In the genomic region with DNA sequence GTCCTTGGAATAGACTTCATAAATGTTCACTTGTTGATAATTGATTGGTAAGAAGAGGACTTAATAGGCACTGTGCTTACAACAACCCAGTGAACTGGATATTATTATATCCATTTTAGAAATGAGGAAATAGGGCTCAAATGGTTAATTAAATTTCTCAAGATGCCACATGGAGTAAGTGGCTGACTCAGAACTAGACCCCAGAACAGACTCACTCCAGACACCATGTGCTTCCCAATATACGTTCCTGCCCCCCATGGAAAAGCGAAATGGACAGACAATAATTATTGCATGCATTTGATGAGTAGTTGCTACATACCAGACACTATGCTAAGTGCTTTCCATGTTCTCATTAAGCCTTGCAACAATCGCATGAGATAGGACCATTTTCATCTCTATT, we compare ENCODE assay signal across 10 cellular contexts. TPM values are rescaled to one million over a fixed set of nuclear protein-coding genes. Genes with fewer than 3 reads are reported as not detected.
A peak's percentile ranks its signal among the peaks of the same experiment; 100 is the strongest.
DNase-seq lines count a peak whose midpoint lies in the region; ATAC-seq, FAIRE-seq and TF ChIP-seq lines count a peak whose summit lies in the region.
"Had no signal": no experiment of that assay in that cellular context is flagged by ENCODE, and none has a peak within 500 bp of the region (broad histone marks: within the 10 kb centered on the region; RNA-seq: fewer than 3 reads in every experiment).

No MANE protein-coding gene starts in this region.

- TF ChIP-seq CTCF in A549 (IDR thresholded peaks at IDR 0.05) (no peak), HFFc6 (IDR thresholded peaks at IDR 0.05) (no peak), astrocyte (IDR thresholded peaks at IDR 0.05; ENCODE audit: insufficient read depth, low read depth, low read length) (no peak), GM13976 (IDR thresholded peaks at IDR 0.05; ENCODE audit: borderline replicate concordance, control extremely low read depth, extremely low read depth, insufficient read depth, missing control alignments) (no peak), testis (IDR thresholded peaks at IDR 0.05) (no peak)

- H3K9me3 Mint-ChIP-seq in HFFc6 (no peaks in the 10 kb centered on the region), astrocyte (ENCODE audit: unreplicated experiment) (peaks cover 2% of the 10 kb centered on the region)

- POLR2A ChIA-PET in A549 (lab: Yijun Ruan, JAX): no interaction called here

- H3K27ac ChIP-seq in A549: no peak overlapping the region
- H3K27ac ChIP-seq in astrocyte (ENCODE audit: low read depth, low read length): no peak overlapping the region
- H3K27ac ChIP-seq in muscle layer of duodenum (ENCODE audit: low read length): no peak overlapping the region
- no peak overlapping the region for H3K27ac ChIP-seq in testis

- H3K36me3 Mint-ChIP-seq in HFFc6 (ENCODE audit: low read depth) (no peaks in the 10 kb centered on the region), astrocyte (ENCODE audit: low read depth, unreplicated experiment) (no peaks in the 10 kb centered on the region)

- CTCF ChIA-PET in A549 (lab: Yijun Ruan, JAX): no interaction called here

- H3K79me2 ChIP-seq in astrocyte (ENCODE audit: insufficient read depth, low read length): no peaks in the 10 kb centered on the region

- peaks cover 18% of the 10 kb centered on the region for H3K4me1 Mint-ChIP-seq in HFFc6 (ENCODE audit: low read depth)
- no peaks in the 10 kb centered on the region for H3K4me1 Mint-ChIP-seq in astrocyte (ENCODE audit: low read depth, unreplicated experiment)

- H3K9ac ChIP-seq in astrocyte (ENCODE audit: low read length): no peak overlapping the region

- TF ChIP-seq POLR2A in A549 (IDR thresholded peaks at IDR 0.05; ENCODE audit: low read length) (no peak), testis (IDR thresholded peaks at IDR 0.05) (no peak)

- H3K4me3 Mint-ChIP-seq in HFFc6: peak overlapping the region; percentile 86
- H3K4me3 Mint-ChIP-seq in astrocyte (ENCODE audit: unreplicated experiment): peak overlapping the region; percentile 89

- WGBS in A549 (ENCODE audit: missing lambda C conversion rate): 95% methylated on average over 3 of the region's 3 CpGs
- WGBS in testis, 2 donors: 24 to 40% methylated on average over 3 of the region's 3 CpGs

- H3K27me3 Mint-ChIP-seq in HFFc6 (ENCODE audit: insufficient read depth): peaks cover 10% of the 10 kb centered on the region
- peaks cover 35% of the 10 kb centered on the region for H3K27me3 Mint-ChIP-seq in astrocyte (ENCODE audit: low read depth, unreplicated experiment)

- peak overlapping the region; percentile 90 for H3K4me2 ChIP-seq in A549
- H3K4me2 ChIP-seq in astrocyte (ENCODE audit: low read length): peak overlapping the region; percentile 97

- peaks cover 9% of the 10 kb centered on the region for H3K27me3 ChIP-seq in astrocyte (ENCODE audit: insufficient read depth, low read length)
- no peaks in the 10 kb centered on the region for H3K27me3 ChIP-seq in muscle layer of duodenum (ENCODE audit: low read depth, low read length)
- H3K27me3 ChIP-seq in testis: no peaks in the 10 kb centered on the region

- H3K9me3 ChIP-seq in A549: no peaks in the 10 kb centered on the region
- H3K9me3 ChIP-seq in astrocyte (ENCODE audit: insufficient read depth, low read depth, low read length): no peaks in the 10 kb centered on the region
- no peaks in the 10 kb centered on the region for H3K9me3 ChIP-seq in muscle layer of duodenum (ENCODE audit: control insufficient read depth in 1 of 2, low read length in 2 of 2)
- no peaks in the 10 kb centered on the region for H3K9me3 ChIP-seq in testis

- H3K36me3 ChIP-seq in astrocyte (ENCODE audit: insufficient read depth, low read length): no peaks in the 10 kb centered on the region
- H3K36me3 ChIP-seq in muscle layer of duodenum (ENCODE audit: control insufficient read depth in 1 of 2, insufficient read depth in 2 of 2, low read length in 2 of 2): no peaks in the 10 kb centered on the region
- H3K36me3 ChIP-seq in testis (ENCODE audit: low read depth, missing control alignments): no peaks in the 10 kb centered on the region

- no peak for ATAC-seq in A549

- no peaks in the 10 kb centered on the region for H4K20me1 ChIP-seq in astrocyte (ENCODE audit: insufficient read depth, low read length)

- H3K27ac Mint-ChIP-seq in HFFc6 (no peak overlapping the region), astrocyte (ENCODE audit: unreplicated experiment) (no peak overlapping the region)

- in situ Hi-C loops in GM13976 (cut with MboI; ENCODE audit: low sequenced_read_pairs, unreplicated experiment): no loop called here

- no peak for TF ChIP-seq EP300 in A549 (IDR thresholded peaks at IDR 0.05)

- H2AFZ ChIP-seq in astrocyte (ENCODE audit: low read depth, low read length): peak overlapping the region; percentile 86

- TF ChIP-seq RAD21 in A549 (conservative IDR thresholded peaks at IDR 0.05 in 1 of 2, IDR thresholded peaks at IDR 0.05 in 1 of 2): no peak

- H3K4me3 ChIP-seq in A549 (peak overlapping the region; percentile 52; the same call in 2 of the 3 replicates), astrocyte (ENCODE audit: insufficient read depth, low read depth, low read length) (peak overlapping the region; percentile 73), muscle layer of duodenum (ENCODE audit: low read depth in 1 of 2, low read length in 2 of 2) (peak overlapping the region; percentile 74 to 81), testis (peak overlapping the region in 1 of 2 donors; percentile 70)

- FAIRE-seq in A549 (lab: Jason Lieb, UNC) (no peak), astrocyte (lab: Jason Lieb, UNC) (no peak)

- H3K4me1 ChIP-seq in A549: peaks cover 5% of the 10 kb centered on the region; the same call in 1 of the 3 replicates
- peaks cover 10% of the 10 kb centered on the region for H3K4me1 ChIP-seq in astrocyte (ENCODE audit: insufficient read depth, low read length)
- peaks cover 0 to 15% of the 10 kb centered on the region in 2 donors for H3K4me1 ChIP-seq in muscle layer of duodenum (ENCODE audit: control insufficient read depth in 1 of 2, insufficient read depth in 2 of 2, low read length in 2 of 2)
- no peaks in the 10 kb centered on the region for H3K4me1 ChIP-seq in testis

- DNase-seq in A549 (ENCODE audit: low read depth in 1 of 2, low spot score in 1 of 2) (no peak), HFFc6 (no peak), astrocyte (ENCODE audit: low read depth) (no peak), cerebellum (ENCODE audit: low spot score) (no peak), GM13976 (ENCODE audit: low spot score) (no peak), HK-2 (ENCODE audit: unreplicated experiment) (no peak), testis (no peak)
- DNase-seq: GDM1, GOT3 had no signal

- intact Hi-C loops in testis (cut with DNase I; ENCODE audit: low total_unique reads): no loop called here

TF ChIP-seq in A549, 52 proteins besides CTCF, POLR2A, EP300 and RAD21:
- TF ChIP-seq HOXB5 (CRISPR knock-in tag; IDR thresholded peaks at IDR 0.05): no peak
TF ChIP-seq in A549: peak in this region for 0.

RNA-seq across cellular contexts. Expression of a gene that starts 0.9 kb away (rescaled TPM):
- polyA plus RNA-seq in A549 (2011; rRNA removed) (2.2 and 2.9 TPM in 2 replicates), A549 (2017; fragmentation: RNase III; extraction: RNeasy Plus Mini Kit Qiagen cat#74134 plus additional on column Dnase treatment) (0.80 to 1.5 TPM (median 1.1 TPM) in 3 replicates), testis (ENCODE audit: insufficient read depth, low read depth, low replicate concordance) (58.2 TPM)
- polyA plus RNA-seq in A549 (2012; cell fraction: cytosol; rRNA removed): 0.48 and 0.53 TPM in 2 replicates
- 0.24 and 0.75 TPM in 2 replicates for polyA plus RNA-seq in A549 (2012; cell fraction: nucleus; rRNA removed)
- 6.6 and 7.5 TPM in 2 replicates for polyA minus RNA-seq in A549 (2011; rRNA and poly(A)+ RNA removed)
- under 1 TPM; 0.31 to 0.66 (median 0.37) TPM for total RNA-seq in HFFc6 (2021; fragmentation: NEBNext Ultra II Directional; extraction: Animal tissue kit (Norgen Biotek cat#: 25700))
- total RNA-seq in astrocyte (2.4 and 3.0 TPM in 2 replicates), cerebellum (331 TPM), testis (10 to 100 TPM; 26.8 to 30.9 TPM)

Comparison
In these comparisons a context has a peak if more than half of its experiments do, and no peak if none do; other contexts are left out.
1. RNA of a gene that starts 0.9 kb away (total RNA-seq): 331 TPM in cerebellum (single experiment); 26.8 to 30.9 TPM in testis, 2.4 to 3.0 TPM in astrocyte and 0.31 to 0.66 TPM in HFFc6; every median in the first group is over 10 times any median in the second.